ENCODE assay signal across 19 cellular contexts in the genomic region with DNA sequence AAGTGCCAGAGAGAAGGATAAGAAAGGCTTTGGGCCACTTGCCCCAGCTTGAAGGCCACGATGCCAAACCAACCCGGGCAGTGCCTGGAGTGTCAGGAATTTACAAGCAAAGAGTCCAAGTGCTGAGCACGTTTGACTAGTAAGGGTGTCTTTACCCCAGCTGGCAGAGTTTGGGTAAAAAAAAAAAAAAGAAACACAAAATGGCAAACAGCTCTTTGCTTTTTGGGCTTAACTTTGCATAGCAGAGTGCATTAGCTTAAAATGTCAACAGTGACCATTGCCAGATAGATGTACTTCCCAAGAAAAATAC.
DNase-seq lines count a peak whose midpoint lies in the region; ATAC-seq and TF ChIP-seq lines count a peak whose summit lies in the region.
"Had no signal": no experiment of that assay in that cellular context is flagged by ENCODE, and none has a peak within 500 bp of the region (broad histone marks: within the 10 kb centered on the region; RNA-seq: fewer than 3 reads in every experiment).

No MANE protein-coding gene starts in this region.

- H3K4me1 ChIP-seq in mammary epithelial cell (ENCODE audit: insufficient read depth, low read length) (peaks cover 18% of the 10 kb centered on the region), cardiac muscle cell (ENCODE audit: low read depth) (peaks cover 41% of the 10 kb centered on the region), psoas muscle (peaks cover 52% of the 10 kb centered on the region)
- H3K4me1 ChIP-seq: HAP-1 had no signal

- no peak overlapping the region for H3K4me2 ChIP-seq in mammary epithelial cell (ENCODE audit: insufficient read depth, low read depth, low read length)
- H3K4me2 ChIP-seq: hepatocyte had no signal

- BruUV-seq in mammary epithelial cell (replicated peaks; lab: Mats Ljungman, UMichigan) = no TSS peak

- no peaks in the 10 kb centered on the region for H3K79me2 ChIP-seq in mammary epithelial cell (ENCODE audit: insufficient read depth, low read length)
- H3K79me2 ChIP-seq: hepatocyte had no signal

- H3K27ac ChIP-seq in mammary epithelial cell (ENCODE audit: insufficient read depth, low read depth, low read length) (no peak overlapping the region), cardiac muscle cell (peak overlapping the region; percentile 96), psoas muscle (peak overlapping the region; percentile 46)
- H3K27ac ChIP-seq: hepatocyte had no signal

- ATAC-seq in psoas muscle = peak in 3 of 4 donors; percentile 26 to 54 (median 45)
- ATAC-seq in GM21619 (IDR thresholded peaks at IDR 0.05; ENCODE audit: unreplicated experiment) = no peak
- no peak for ATAC-seq in HG02852 (IDR thresholded peaks at IDR 0.05; ENCODE audit: unreplicated experiment)
- ATAC-seq: activated CD8-positive, alpha-beta T cell treated with anti-CD3 and anti-CD28 coated beads for 36 hours; mucosa of descending colon; SK-N-SH treated with all-trans-retinoic acid at 6 μM for 48 hours had no signal

- H2AFZ ChIP-seq in mammary epithelial cell (ENCODE audit: low read depth, low read length) = no peak overlapping the region
- H2AFZ ChIP-seq: hepatocyte had no signal

- DNase-seq in T47D (ENCODE audit: low read depth in 1 of 2, low spot score in 1 of 2) = peak; percentile 37 to 71
- DNase-seq in mammary epithelial cell = no peak
- DNase-seq in cardiac muscle cell (ENCODE audit: low read depth in 1 of 2, low spot score in 1 of 2) = no peak
- DNase-seq in psoas muscle = no peak
- no peak for DNase-seq in GM19240 (ENCODE audit: insufficient read length, low spot score)
- no peak for DNase-seq in activated CD4-positive, alpha-beta T cell treated with anti-CD3 and anti-CD28 coated beads, Interleukin-2, amount 50 U/mL, for 4 hours
- DNase-seq: activated CD8-positive, alpha-beta T cell treated with anti-CD3 and anti-CD28 coated beads for 36 hours; amniotic stem cell; cortex of kidney; GDM1; mucosa of descending colon; NCI-H1930; NCI-H526; testis had no signal

- H3K9ac ChIP-seq in mammary epithelial cell (ENCODE audit: insufficient read depth, low read length) = no peak overlapping the region

- no peaks in the 10 kb centered on the region for H4K20me1 ChIP-seq in mammary epithelial cell (ENCODE audit: insufficient read depth, low read length)

- intact Hi-C loops in mammary epithelial cell (cut with micrococcal nuclease) = no loop called here
- intact Hi-C loops in psoas muscle (cut with DNase I) = loop anchor here (5.0 to 10.0 kb wide), 3 partner anchors 94 to 398 kb away; a partner anchor contains a TSS

- dilution Hi-C loops in mammary epithelial cell (cut with HindIII; ENCODE audit: low sequenced_read_pairs) = no loop called here

- H3K4me3 ChIP-seq in mammary epithelial cell (replicated peaks in 1 of 3; ENCODE audit: insufficient read depth in 1 of 3, low read depth in 2 of 3, low read length in 3 of 3) (no peak overlapping the region), cardiac muscle cell (no peak overlapping the region), psoas muscle (no peak overlapping the region)
- H3K4me3 ChIP-seq: HAP-1, hepatocyte, mucosa of descending colon, testis had no signal

- no peaks in the 10 kb centered on the region for H3K27me3 ChIP-seq in mammary epithelial cell (ENCODE audit: insufficient read depth, low read length)
- H3K27me3 ChIP-seq in cardiac muscle cell = no peaks in the 10 kb centered on the region
- H3K27me3 ChIP-seq in psoas muscle (ENCODE audit: insufficient read depth in 3 of 3, low read length in 2 of 3) = no peaks in the 10 kb centered on the region
- H3K27me3 ChIP-seq: hepatocyte, testis had no signal

- no peaks in the 10 kb centered on the region for H3K36me3 ChIP-seq in mammary epithelial cell (ENCODE audit: insufficient read depth, low read length)
- no peaks in the 10 kb centered on the region for H3K36me3 ChIP-seq in cardiac muscle cell
- no peaks in the 10 kb centered on the region for H3K36me3 ChIP-seq in psoas muscle (ENCODE audit: insufficient read depth in 1 of 2, low read depth in 1 of 2)
- H3K36me3 ChIP-seq: HAP-1 had no signal

- H3K9me3 ChIP-seq in mammary epithelial cell (replicated peaks; ENCODE audit: insufficient read depth, low read length) = no peaks in the 10 kb centered on the region
- H3K9me3 ChIP-seq in cardiac muscle cell (ENCODE audit: low read depth) = no peaks in the 10 kb centered on the region
- H3K9me3 ChIP-seq in psoas muscle = no peaks in the 10 kb centered on the region
- H3K9me3 ChIP-seq: HAP-1, mucosa of descending colon, testis had no signal

- CTCF ChIA-PET in mammary epithelial cell (lab: Charles Lee; ENCODE audit: low non-redundant PET) = no interaction called here

- in situ Hi-C loops in T47D (cut with HindIII; ENCODE audit: low pct_unique_long_range_greater_than_20kb, low sequenced_read_pairs) (no loop called here), mammary epithelial cell (cut with MboI; ENCODE audit: low sequenced_read_pairs in 2 of 2) (no loop called here)

- 0% methylated on average over 3 of the region's 3 CpGs for WGBS in mammary epithelial cell (ENCODE audit: low coverage, missing lambda C conversion rate)
- 22 to 39% (median 23%) methylated on average over 3 of the region's 3 CpGs for WGBS in psoas muscle, 3 donors

- TF ChIP-seq CTCF in mammary epithelial cell (conservative IDR thresholded peaks at IDR 0.05 in 1 of 2, IDR thresholded peaks at IDR 0.05 in 1 of 2; ENCODE audit: extremely low read depth in 1 of 2, insufficient read depth in 1 of 2, low read depth in 1 of 2, low read length in 2 of 2) = no peak
- no peak for TF ChIP-seq CTCF in cardiac muscle cell (IDR thresholded peaks at IDR 0.05; ENCODE audit: low read depth, low read length)
- TF ChIP-seq CTCF in psoas muscle (IDR thresholded peaks at IDR 0.05) = no peak

Comparison
In these comparisons a context has a peak if more than half of its experiments do, and no peak if none do; other contexts are left out.
1. DNase-seq: peak in T47D (2 of 2); none in mammary epithelial cell (single experiment), cardiac muscle cell (0 of 2), psoas muscle (0 of 2), GM19240 (single experiment) and activated CD4-positive, alpha-beta T cell treated with anti-CD3 and anti-CD28 coated beads, Interleukin-2, amount 50 U/mL, for 4 hours (0 of 2).
2. ATAC-seq: peak in psoas muscle (3 of 4); none in GM21619 (single experiment) and HG02852 (single experiment).